Comparison of ENCODE assay signal across 3 cellular contexts in the genomic region with DNA sequence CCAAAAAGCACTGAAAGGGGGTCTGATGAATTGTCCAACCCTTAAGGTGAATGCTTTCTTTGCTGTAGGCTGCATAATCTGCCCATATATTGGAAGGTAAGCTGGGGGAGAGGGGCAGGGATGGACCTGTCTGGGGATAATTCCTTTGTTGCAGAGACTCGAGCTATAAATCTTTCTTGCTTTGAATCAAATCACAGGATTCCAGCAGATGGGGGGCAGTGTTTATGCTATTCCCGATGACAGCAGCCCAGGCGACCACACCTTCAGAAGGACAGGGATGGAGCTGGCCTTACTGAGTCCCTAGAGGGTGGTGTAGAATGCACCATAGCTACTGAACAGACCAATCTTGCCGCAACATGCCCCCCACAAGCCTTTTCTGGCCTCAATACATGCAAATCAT.
TF ChIP-seq lines count a peak whose summit lies in the region.

No MANE protein-coding gene starts in this region.

TF ChIP-seq in A549, 52 proteins besides CTCF, POLR2A, EP300 and RAD21:
- TF ChIP-seq, protein P1, sequence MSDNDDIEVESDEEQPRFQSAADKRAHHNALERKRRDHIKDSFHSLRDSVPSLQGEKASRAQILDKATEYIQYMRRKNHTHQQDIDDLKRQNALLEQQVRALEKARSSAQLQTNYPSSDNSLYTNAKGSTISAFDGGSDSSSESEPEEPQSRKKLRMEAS (IDR thresholded peaks at IDR 0.05) = no peak
- TF ChIP-seq, protein P2, sequence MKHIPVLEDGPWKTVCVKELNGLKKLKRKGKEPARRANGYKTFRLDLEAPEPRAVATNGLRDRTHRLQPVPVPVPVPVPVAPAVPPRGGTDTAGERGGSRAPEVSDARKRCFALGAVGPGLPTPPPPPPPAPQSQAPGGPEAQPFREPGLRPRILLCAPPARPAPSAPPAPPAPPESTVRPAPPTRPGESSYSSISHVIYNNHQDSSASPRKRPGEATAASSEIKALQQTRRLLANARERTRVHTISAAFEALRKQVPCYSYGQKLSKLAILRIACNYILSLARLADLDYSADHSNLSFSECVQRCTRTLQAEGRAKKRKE (CRISPR knock-in tag; IDR thresholded peaks at IDR 0.05; ENCODE audit: low read depth) = no peak
- no peak for TF ChIP-seq KDM1A (IDR thresholded peaks at IDR 0.05; ENCODE audit: low read depth)
- TF ChIP-seq HOXA7 (CRISPR knock-in tag; IDR thresholded peaks at IDR 0.05) = no peak
- no peak for TF ChIP-seq KDM5A (IDR thresholded peaks at IDR 0.05)
- no peak for TF ChIP-seq HOXB5 (CRISPR knock-in tag; IDR thresholded peaks at IDR 0.05)
- no peak for TF ChIP-seq RARB (CRISPR knock-in tag; IDR thresholded peaks at IDR 0.05)

TF ChIP-seq in IMR-90, 13 proteins besides CTCF, POLR2A, EP300 and RAD21 (continued from another document):
- TF ChIP-seq RCOR1 (IDR thresholded peaks at IDR 0.05; ENCODE audit: insufficient replicate concordance, low read length) = no peak
- TF ChIP-seq, protein P3, sequence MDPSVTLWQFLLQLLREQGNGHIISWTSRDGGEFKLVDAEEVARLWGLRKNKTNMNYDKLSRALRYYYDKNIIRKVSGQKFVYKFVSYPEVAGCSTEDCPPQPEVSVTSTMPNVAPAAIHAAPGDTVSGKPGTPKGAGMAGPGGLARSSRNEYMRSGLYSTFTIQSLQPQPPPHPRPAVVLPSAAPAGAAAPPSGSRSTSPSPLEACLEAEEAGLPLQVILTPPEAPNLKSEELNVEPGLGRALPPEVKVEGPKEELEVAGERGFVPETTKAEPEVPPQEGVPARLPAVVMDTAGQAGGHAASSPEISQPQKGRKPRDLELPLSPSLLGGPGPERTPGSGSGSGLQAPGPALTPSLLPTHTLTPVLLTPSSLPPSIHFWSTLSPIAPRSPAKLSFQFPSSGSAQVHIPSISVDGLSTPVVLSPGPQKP (IDR thresholded peaks at IDR 0.05; ENCODE audit: borderline replicate concordance, low read depth, low read length) = no peak
- TF ChIP-seq, protein P4, sequence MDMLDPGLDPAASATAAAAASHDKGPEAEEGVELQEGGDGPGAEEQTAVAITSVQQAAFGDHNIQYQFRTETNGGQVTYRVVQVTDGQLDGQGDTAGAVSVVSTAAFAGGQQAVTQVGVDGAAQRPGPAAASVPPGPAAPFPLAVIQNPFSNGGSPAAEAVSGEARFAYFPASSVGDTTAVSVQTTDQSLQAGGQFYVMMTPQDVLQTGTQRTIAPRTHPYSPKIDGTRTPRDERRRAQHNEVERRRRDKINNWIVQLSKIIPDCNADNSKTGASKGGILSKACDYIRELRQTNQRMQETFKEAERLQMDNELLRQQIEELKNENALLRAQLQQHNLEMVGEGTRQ (IDR thresholded peaks at IDR 0.05; ENCODE audit: low read depth, low read length) = no peak
- TF ChIP-seq CHD1 (IDR thresholded peaks at IDR 0.05; ENCODE audit: low read depth, low read length) = no peak
- TF ChIP-seq BHLHE40 (IDR thresholded peaks at IDR 0.05; ENCODE audit: low read depth, low read length) = no peak
- no peak for TF ChIP-seq MAZ (IDR thresholded peaks at IDR 0.05; ENCODE audit: borderline replicate concordance, low read depth, low read length)
- no peak for TF ChIP-seq MAFK (IDR thresholded peaks at IDR 0.05; ENCODE audit: low read depth, low read length)

TF ChIP-seq in neural cell, 6 proteins besides CTCF, POLR2A, EP300 and RAD21 (continued from another document):
- no peak for TF ChIP-seq EZH2 (IDR thresholded peaks at IDR 0.05; ENCODE audit: borderline replicate concordance, insufficient read depth, low read length, poor library complexity, severe bottlenecking)
- no peak for TF ChIP-seq TAF1 (IDR thresholded peaks at IDR 0.05; ENCODE audit: low read depth)
- TF ChIP-seq, protein P5, sequence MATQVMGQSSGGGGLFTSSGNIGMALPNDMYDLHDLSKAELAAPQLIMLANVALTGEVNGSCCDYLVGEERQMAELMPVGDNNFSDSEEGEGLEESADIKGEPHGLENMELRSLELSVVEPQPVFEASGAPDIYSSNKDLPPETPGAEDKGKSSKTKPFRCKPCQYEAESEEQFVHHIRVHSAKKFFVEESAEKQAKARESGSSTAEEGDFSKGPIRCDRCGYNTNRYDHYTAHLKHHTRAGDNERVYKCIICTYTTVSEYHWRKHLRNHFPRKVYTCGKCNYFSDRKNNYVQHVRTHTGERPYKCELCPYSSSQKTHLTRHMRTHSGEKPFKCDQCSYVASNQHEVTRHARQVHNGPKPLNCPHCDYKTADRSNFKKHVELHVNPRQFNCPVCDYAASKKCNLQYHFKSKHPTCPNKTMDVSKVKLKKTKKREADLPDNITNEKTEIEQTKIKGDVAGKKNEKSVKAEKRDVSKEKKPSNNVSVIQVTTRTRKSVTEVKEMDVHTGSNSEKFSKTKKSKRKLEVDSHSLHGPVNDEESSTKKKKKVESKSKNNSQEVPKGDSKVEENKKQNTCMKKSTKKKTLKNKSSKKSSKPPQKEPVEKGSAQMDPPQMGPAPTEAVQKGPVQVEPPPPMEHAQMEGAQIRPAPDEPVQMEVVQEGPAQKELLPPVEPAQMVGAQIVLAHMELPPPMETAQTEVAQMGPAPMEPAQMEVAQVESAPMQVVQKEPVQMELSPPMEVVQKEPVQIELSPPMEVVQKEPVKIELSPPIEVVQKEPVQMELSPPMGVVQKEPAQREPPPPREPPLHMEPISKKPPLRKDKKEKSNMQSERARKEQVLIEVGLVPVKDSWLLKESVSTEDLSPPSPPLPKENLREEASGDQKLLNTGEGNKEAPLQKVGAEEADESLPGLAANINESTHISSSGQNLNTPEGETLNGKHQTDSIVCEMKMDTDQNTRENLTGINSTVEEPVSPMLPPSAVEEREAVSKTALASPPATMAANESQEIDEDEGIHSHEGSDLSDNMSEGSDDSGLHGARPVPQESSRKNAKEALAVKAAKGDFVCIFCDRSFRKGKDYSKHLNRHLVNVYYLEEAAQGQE (IDR thresholded peaks at IDR 0.05; ENCODE audit: borderline replicate concordance) = no peak
- no peak for TF ChIP-seq POLR2AphosphoS5 (IDR thresholded peaks at IDR 0.05)
- no peak for TF ChIP-seq MXI1 (conservative IDR thresholded peaks at IDR 0.05; ENCODE audit: poor library complexity, severe bottlenecking)
